Comparison of ENCODE assay signal across 8 cellular contexts in the genomic region with DNA sequence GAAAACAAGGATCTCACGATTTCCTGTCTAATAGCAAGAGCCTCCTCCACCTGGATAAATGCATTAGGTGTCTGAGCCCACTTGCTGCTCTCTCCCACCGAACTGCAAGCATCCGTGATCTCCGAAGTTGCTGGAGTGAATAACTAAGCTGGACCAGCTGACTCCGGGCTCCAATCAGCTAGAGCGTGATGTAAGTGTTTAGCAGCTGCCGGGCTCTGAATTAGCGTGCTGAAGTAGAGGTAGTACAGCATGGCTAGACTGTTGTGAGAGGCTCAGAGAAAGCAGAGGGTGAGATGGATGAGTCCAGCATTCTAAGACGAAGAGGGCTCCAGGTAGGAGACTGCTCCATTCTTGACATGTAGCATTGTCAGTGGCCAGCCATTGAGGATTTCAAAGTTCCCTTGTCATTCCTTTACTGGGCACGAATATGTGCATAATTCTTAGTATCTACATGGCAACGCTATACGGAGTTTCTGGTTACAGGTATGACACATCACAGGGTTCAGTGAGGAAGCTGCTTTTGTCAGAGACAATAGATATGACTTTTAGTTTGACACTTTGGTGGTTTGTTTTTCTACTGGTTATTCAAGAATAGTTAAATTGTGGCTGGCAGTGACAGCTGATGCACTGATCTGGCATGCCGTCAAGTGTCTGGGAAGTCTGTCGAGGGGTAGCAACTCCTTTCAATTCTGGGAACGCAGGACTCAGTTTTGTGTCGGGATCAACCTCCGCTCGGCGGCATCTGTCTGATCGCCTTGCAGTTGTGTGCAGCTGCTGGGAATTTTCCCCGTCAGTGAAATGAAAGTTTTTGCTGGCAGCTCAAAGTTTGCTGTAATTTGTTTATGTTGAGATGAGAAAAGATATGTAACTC.
DNase-seq lines count a peak whose midpoint lies in the region; TF ChIP-seq lines count a peak whose summit lies in the region.

No MANE protein-coding gene starts in this region.

- no peak overlapping the region for H2BK5ac ChIP-seq in mesenchymal stem cell (ENCODE audit: low read depth, low read length, poor library complexity, severe bottlenecking)

- H2BK15ac ChIP-seq in mesenchymal stem cell (ENCODE audit: low read depth, poor library complexity, severe bottlenecking) = no peak overlapping the region

- H3K79me1 ChIP-seq in mesenchymal stem cell (replicated peaks; ENCODE audit: low read length, poor library complexity, severe bottlenecking) = peaks cover 3% of the 10 kb centered on the region

- H3K18ac ChIP-seq in mesenchymal stem cell (ENCODE audit: low read depth in 1 of 2, low read length in 2 of 2) = no peak overlapping the region

- TF ChIP-seq CTCF in GM10248 (IDR thresholded peaks at IDR 0.05; ENCODE audit: control extremely low read depth, extremely low read depth, low read depth, missing control alignments) = no peak

- CTCF ChIA-PET in GM10248 (lab: Yijun Ruan, JAX) = interaction anchor here (1.2 to 4.6 kb wide), 3 partner anchors 11 to 15 kb away, joined by 4 to 23 read pairs (median 6); no protein-coding TSS in a partner anchor

- H3K9ac ChIP-seq in mesenchymal stem cell (ENCODE audit: low read length) = peak overlapping the region; percentile 81

- no peak overlapping the region for H3K14ac ChIP-seq in mesenchymal stem cell (ENCODE audit: low read length in 2 of 2)

- no peaks in the 10 kb centered on the region for H3K36me3 ChIP-seq in H7 (replicated peaks; ENCODE audit: control insufficient read depth, insufficient read depth, low read length)
- H3K36me3 ChIP-seq in mesenchymal stem cell (ENCODE audit: control insufficient read depth in 1 of 2, insufficient read depth in 2 of 2, low read depth in 1 of 2, low read length in 2 of 2) = no peaks in the 10 kb centered on the region

- H3K4me2 ChIP-seq in mesenchymal stem cell (ENCODE audit: low read length, poor library complexity, severe bottlenecking) = peak overlapping the region; percentile 81

- no peaks in the 10 kb centered on the region for H3K9me3 ChIP-seq in mesenchymal stem cell (ENCODE audit: control insufficient read depth, low read length)

- no peak overlapping the region for H2AK5ac ChIP-seq in mesenchymal stem cell (ENCODE audit: low read length, severe bottlenecking)

- POLR2A ChIA-PET in GM10248 (lab: Yijun Ruan, JAX) = no interaction called here

- H2AFZ ChIP-seq in mesenchymal stem cell (ENCODE audit: low read depth, low read length) = peak overlapping the region; percentile 78

- no peaks in the 10 kb centered on the region for H3K27me3 ChIP-seq in H7 (ENCODE audit: control insufficient read depth, insufficient read depth, low read length)
- H3K27me3 ChIP-seq in mesenchymal stem cell (ENCODE audit: control insufficient read depth in 1 of 2, insufficient read depth in 1 of 2, low read length in 2 of 2) = peaks cover 0 to 17% of the 10 kb centered on the region in 2 experiments

- peak overlapping the region; percentile 70 for H3K27ac ChIP-seq in mesenchymal stem cell (ENCODE audit: low read length, poor library complexity, severe bottlenecking)

- WGBS in mesenchymal stem cell = 6% methylated on average over 21 of the region's 21 CpGs

- peak overlapping the region; percentile 14 for H4K8ac ChIP-seq in mesenchymal stem cell (ENCODE audit: low read length)

- no peak overlapping the region for H2BK120ac ChIP-seq in mesenchymal stem cell (ENCODE audit: low read depth, low read length)

- DNase-seq in COR-L47 (lab: John Stamatoyannopoulos, UW) (peak; percentile 78), H7 (no peak), NCI-H2171 (lab: John Stamatoyannopoulos, UW) (peak; percentile 37), epidermal melanocyte (ENCODE audit: insufficient read length, low spot score) (peak; percentile 32), mesenchymal stem cell (peak; percentile 83), GM10248 (ENCODE audit: extremely low spot score) (no peak)
- DNase-seq in activated CD8-positive, alpha-beta memory T cell treated with anti-CD3 and anti-CD28 coated beads, Interleukin-2, amount 50 U/mL, for 24 hours (ENCODE audit: extremely low read depth) = peak; percentile 7
- peak; percentile 17 for DNase-seq in stimulated activated CD8-positive, alpha-beta memory T cell treated with anti-CD3 and anti-CD28 coated beads, Interleukin-12 subunit alpha, Interleukin-12 subunit beta, amount 100 ng/mL, for 1 hour (ENCODE audit: low read depth)

- peak overlapping the region; percentile 32 for H3K4me3 ChIP-seq in H7 (ENCODE audit: insufficient read depth, low read depth, low read length)
- H3K4me3 ChIP-seq in mesenchymal stem cell (ENCODE audit: insufficient read depth in 1 of 2, low read depth in 1 of 2, low read length in 2 of 2) = peak overlapping the region; percentile 39 to 86

- H3K23ac ChIP-seq in mesenchymal stem cell (ENCODE audit: low read length in 2 of 2) = peak overlapping the region in 1 of 2 experiments; percentile 9

- H2BK12ac ChIP-seq in mesenchymal stem cell (ENCODE audit: low read length in 2 of 2) = no peak overlapping the region

- peaks cover 3% of the 10 kb centered on the region for H3K4me1 ChIP-seq in mesenchymal stem cell (ENCODE audit: control insufficient read depth, insufficient read depth, low read depth, low read length)

- H4K91ac ChIP-seq in mesenchymal stem cell (ENCODE audit: low read length) = no peak overlapping the region

- no peak overlapping the region for H3K4ac ChIP-seq in mesenchymal stem cell (ENCODE audit: low read depth in 1 of 2, low read length in 2 of 2)

Comparison
In these comparisons a context has a peak if more than half of its experiments do, and no peak if none do; other contexts are left out.
1. DNase-seq: peak in COR-L47 (single experiment), NCI-H2171 (single experiment), activated CD8-positive, alpha-beta memory T cell treated with anti-CD3 and anti-CD28 coated beads, Interleukin-2, amount 50 U/mL, for 24 hours (single experiment), epidermal melanocyte (single experiment), mesenchymal stem cell (single experiment) and stimulated activated CD8-positive, alpha-beta memory T cell treated with anti-CD3 and anti-CD28 coated beads, Interleukin-12 subunit alpha, Interleukin-12 subunit beta, amount 100 ng/mL, for 1 hour (single experiment); none in H7 (single experiment) and GM10248 (single experiment).